16 cellular contexts compared by ENCODE assay signal in genomic region chr4:64001229-64001898, GRCh38.
DNase-seq lines count a peak whose midpoint lies in the region; ATAC-seq and TF ChIP-seq lines count a peak whose summit lies in the region.
"Had no signal": no experiment of that assay in that cellular context is flagged by ENCODE, and none has a peak within 500 bp of the region (broad histone marks: within the 10 kb centered on the region; RNA-seq: fewer than 3 reads in every experiment).

No MANE protein-coding gene starts in this region.

- intact Hi-C loops in left colon (cut with DNase I, micrococcal nuclease) = no loop called here

- DNase-seq in GM13976 (ENCODE audit: low spot score) (peak; percentile 11), NCI-H510A (lab: John Stamatoyannopoulos, UW) (no peak), medulla oblongata (ENCODE audit: extremely low spot score) (no peak), DMS53 (lab: John Stamatoyannopoulos, UW) (no peak), left colon (no peak)
- DNase-seq: ACHN, amniotic stem cell, GF-D8, heart left ventricle, NCI-H2029 treated with DMSO at 0.1 percent for 48 hours, pancreas, T-helper 9 cell had no signal

- no peak for TF ChIP-seq CTCF in GM13976 (IDR thresholded peaks at IDR 0.05; ENCODE audit: borderline replicate concordance, control extremely low read depth, extremely low read depth, insufficient read depth, missing control alignments)

- in situ Hi-C loops in GM13976 (cut with MboI; ENCODE audit: low sequenced_read_pairs, unreplicated experiment) = no loop called here

- peak; percentile 94 for ATAC-seq in GM19395 (IDR thresholded peaks at IDR 0.05; ENCODE audit: unreplicated experiment)
- ATAC-seq in HG02852 (IDR thresholded peaks at IDR 0.05; ENCODE audit: unreplicated experiment) = peak; percentile 99
- ATAC-seq in HG03520 (IDR thresholded peaks at IDR 0.05; ENCODE audit: unreplicated experiment) = peak; percentile 95
- no peak for ATAC-seq in left colon
- ATAC-seq: HCT116, heart left ventricle, pancreas had no signal
